Comparison of ENCODE assay signal across 10 cellular contexts in the genomic region with DNA sequence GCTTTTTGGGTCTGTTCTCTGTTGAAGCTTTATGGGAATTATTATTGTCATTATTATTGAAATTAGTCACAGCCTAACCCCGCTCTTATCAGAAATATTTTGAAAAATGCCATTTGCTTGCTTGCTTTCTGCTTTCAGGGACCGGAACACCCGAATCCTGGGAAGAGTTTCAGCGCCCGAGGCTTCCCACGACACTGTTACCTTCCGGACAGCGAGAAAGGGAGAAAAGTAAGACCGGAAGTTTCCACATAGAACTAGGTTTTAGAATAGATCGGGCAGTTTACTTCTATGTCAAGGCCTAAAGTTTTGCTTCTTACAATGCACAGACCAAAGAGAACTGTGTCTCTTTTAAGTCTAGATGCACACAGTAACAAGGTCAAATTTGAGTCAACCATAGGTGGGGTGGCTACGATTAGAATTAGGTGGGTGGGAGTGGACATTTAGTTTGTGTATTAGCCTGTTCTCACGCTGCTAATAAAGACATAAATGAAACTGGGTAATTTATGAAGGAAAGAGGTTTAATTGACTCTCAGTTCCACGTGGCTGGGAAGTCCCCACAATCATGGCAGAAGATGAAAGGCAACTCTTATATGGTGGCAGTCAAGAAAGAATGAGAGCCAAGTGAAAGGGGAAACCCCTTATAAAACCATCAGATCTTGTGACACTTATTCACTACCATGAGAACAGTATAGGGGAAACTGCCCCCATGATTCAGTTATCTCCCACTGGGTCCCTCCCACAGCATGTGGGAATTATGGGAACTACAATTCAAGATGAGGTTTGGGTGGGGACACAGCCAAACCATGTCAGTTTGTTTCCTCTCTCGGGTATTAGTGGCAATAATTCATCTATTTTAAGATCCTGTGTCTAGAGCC. TPM values are rescaled to one million over a fixed set of nuclear protein-coding genes. Genes with fewer than 3 reads are reported as not detected.
DNase-seq lines count a peak whose midpoint lies in the region; ATAC-seq and TF ChIP-seq lines count a peak whose summit lies in the region.
"Had no signal": no experiment of that assay in that cellular context is flagged by ENCODE, and none has a peak within 500 bp of the region (broad histone marks: within the 10 kb centered on the region; RNA-seq: fewer than 3 reads in every experiment).

No MANE protein-coding gene starts in this region.

- H3K4me3 ChIP-seq in GM06990 (replicated peaks; ENCODE audit: low read depth, low read length) (no peak overlapping the region), ectodermal cell (ENCODE audit: insufficient read depth, low read depth, low read length) (no peak overlapping the region), right cardiac atrium (ENCODE audit: low read length) (no peak overlapping the region), H7 (ENCODE audit: insufficient read depth, low read depth, low read length) (no peak overlapping the region), right atrium auricular region (no peak overlapping the region)

- H3K9me3 ChIP-seq in ectodermal cell (ENCODE audit: control insufficient read depth, low read length), result no peaks in the 10 kb centered on the region
- H3K9me3 ChIP-seq in right cardiac atrium (ENCODE audit: control insufficient read depth, low read length), result no peaks in the 10 kb centered on the region
- no peaks in the 10 kb centered on the region for H3K9me3 ChIP-seq in right atrium auricular region

- intact Hi-C loops in right cardiac atrium (cut with DNase I), result loop anchor here in 2 of 4 donors (10.0 kb wide), 1 partner anchor 85 kb away; no protein-coding TSS in a partner anchor

- 94 to 96% methylated on average over 14 of the region's 14 CpGs for WGBS in ectodermal cell, 2 experiments
- WGBS in right cardiac atrium, result 80% methylated on average over 14 of the region's 14 CpGs

- TF ChIP-seq CTCF in GM06990 (IDR thresholded peaks at IDR 0.05; ENCODE audit: insufficient read depth, low read length, poor library complexity, severe bottlenecking), result no peak
- no peak for TF ChIP-seq CTCF in right atrium auricular region (IDR thresholded peaks at IDR 0.05)

- H3K36me3 ChIP-seq in GM06990 (ENCODE audit: control insufficient read depth, insufficient read depth, low read length) (peaks cover 6% of the 10 kb centered on the region), ectodermal cell (ENCODE audit: control insufficient read depth, insufficient read depth, low read length) (peaks cover 76% of the 10 kb centered on the region), H7 (replicated peaks; ENCODE audit: control insufficient read depth, insufficient read depth, low read length) (peaks cover 9% of the 10 kb centered on the region), right atrium auricular region (peaks cover 1% of the 10 kb centered on the region)

- no peaks in the 10 kb centered on the region for H3K4me1 ChIP-seq in ectodermal cell (ENCODE audit: control insufficient read depth, insufficient read depth, low read length)
- H3K4me1 ChIP-seq in right cardiac atrium (ENCODE audit: control insufficient read depth, insufficient read depth, low read length), result no peaks in the 10 kb centered on the region
- H3K4me1 ChIP-seq in right atrium auricular region, result peaks cover 0 to 12% of the 10 kb centered on the region in 2 donors

- ATAC-seq in GM19035 (IDR thresholded peaks at IDR 0.05; ENCODE audit: unreplicated experiment) (peak; percentile 67), HG03108 (IDR thresholded peaks at IDR 0.05; ENCODE audit: unreplicated experiment) (peak; percentile 58), right cardiac atrium (no peak), HG03095 (IDR thresholded peaks at IDR 0.05; ENCODE audit: unreplicated experiment) (no peak)

- DNase-seq in GM06990 (ENCODE audit: extremely low read depth, insufficient read length), result peak; percentile 71
- no peak for DNase-seq in right cardiac atrium
- no peak for DNase-seq in H7
- no peak for DNase-seq in right atrium auricular region (ENCODE audit: low spot score)
- DNase-seq: endodermal cell, Right ventricle myocardium superior had no signal

- H3K27me3 ChIP-seq in GM06990 (replicated peaks; ENCODE audit: control insufficient read depth, insufficient read depth, low read length), result no peaks in the 10 kb centered on the region
- H3K27me3 ChIP-seq in ectodermal cell (ENCODE audit: control insufficient read depth, insufficient read depth, low read length, poor library complexity, severe bottlenecking), result no peaks in the 10 kb centered on the region
- H3K27me3 ChIP-seq in right cardiac atrium (ENCODE audit: control insufficient read depth, insufficient read depth), result no peaks in the 10 kb centered on the region
- H3K27me3 ChIP-seq in H7 (ENCODE audit: control insufficient read depth, insufficient read depth, low read length), result no peaks in the 10 kb centered on the region
- no peaks in the 10 kb centered on the region for H3K27me3 ChIP-seq in right atrium auricular region

- H3K27ac ChIP-seq in ectodermal cell (ENCODE audit: insufficient read depth, low read depth, low read length, poor library complexity, severe bottlenecking) (peak overlapping the region; percentile 9), right cardiac atrium (ENCODE audit: low read length) (no peak overlapping the region), right atrium auricular region (no peak overlapping the region)

RNA-seq across cellular contexts. Expression of gene MPEG1, which starts 12.9 kb away (rescaled TPM):
- not detected for polyA plus RNA-seq in ectodermal cell (2013, experiment 1 of 4)
- not detected for polyA plus RNA-seq in ectodermal cell (2013, experiment 2 of 4)
- polyA plus RNA-seq in ectodermal cell (2013, experiment 3 of 4), result not detected
- not detected for polyA plus RNA-seq in ectodermal cell (2013, experiment 4 of 4)
- total RNA-seq in right cardiac atrium, result 10 to 100 TPM; 13.5 to 20.9 (median 18.9) TPM
- 1.9 TPM for polyA plus RNA-seq in right cardiac atrium
- total RNA-seq in H7 (2014; rRNA removed; shearing (Covaris generic)), result not detected in 2 replicates
- 10 to 100 TPM in 1 of 2 donors, 1 to 10 TPM in 1; 5.2 to 10.0 TPM for total RNA-seq in right atrium auricular region
- total RNA-seq: endodermal cell had no signal

RNA-seq across cellular contexts. Expression of gene DTX4, which starts 27.9 kb away (rescaled TPM):
- polyA plus RNA-seq in ectodermal cell (2013, experiment 1 of 4), result 59.8 TPM
- polyA plus RNA-seq in ectodermal cell (2013, experiment 2 of 4), result 51.8 TPM
- polyA plus RNA-seq in ectodermal cell (2013, experiment 3 of 4), result 45.1 TPM
- polyA plus RNA-seq in ectodermal cell (2013, experiment 4 of 4), result 56.2 TPM
- total RNA-seq in right cardiac atrium (1 to 10 TPM; 1.6 to 3.4 (median 1.7) TPM), right atrium auricular region (1 to 10 TPM; 1.0 to 2.1 TPM)
- polyA plus RNA-seq in right cardiac atrium, result 0.70 TPM
- total RNA-seq in H7 (2014; rRNA removed; shearing (Covaris generic)), result 4.9 and 7.6 TPM in 2 replicates

RNA-seq across cellular contexts. Expression of gene FAM111A, which starts 57.1 kb away (rescaled TPM):
- 21.3 TPM for polyA plus RNA-seq in ectodermal cell (2013, experiment 1 of 4)
- 19.5 TPM for polyA plus RNA-seq in ectodermal cell (2013, experiment 2 of 4)
- polyA plus RNA-seq in ectodermal cell (2013, experiment 3 of 4), result 15.6 TPM
- polyA plus RNA-seq in ectodermal cell (2013, experiment 4 of 4), result 16.6 TPM
- total RNA-seq in right cardiac atrium, result 10 to 100 TPM in 3 of 4 donors, 1 to 10 TPM in 1; 9.1 to 12.2 (median 10.5) TPM
- 7.0 TPM for polyA plus RNA-seq in right cardiac atrium
- total RNA-seq in H7 (2014; rRNA removed; shearing (Covaris generic)), result 9.2 and 11.0 TPM in 2 replicates
- total RNA-seq in right atrium auricular region, result 1 to 10 TPM; 4.5 to 9.5 TPM

Comparison
In these comparisons a context has a peak if more than half of its experiments do, and no peak if none do; other contexts are left out.
1. ATAC-seq: peak in GM19035 (single experiment) and HG03108 (single experiment); none in right cardiac atrium (0 of 2) and HG03095 (single experiment).